In genomic region chr7:16770657-16771329, GRCh38 we compare ENCODE assay signal across 23 cellular contexts. TPM values are rescaled to one million over a fixed set of nuclear protein-coding genes. Genes with fewer than 3 reads are reported as not detected.
DNase-seq lines count a peak whose midpoint lies in the region; ATAC-seq and TF ChIP-seq lines count a peak whose summit lies in the region.
"Had no signal": no experiment of that assay in that cellular context is flagged by ENCODE, and none has a peak within 500 bp of the region (broad histone marks: within the 10 kb centered on the region; RNA-seq: fewer than 3 reads in every experiment).

No MANE protein-coding gene starts in this region.

- DNase-seq in Caco-2 (peak in 1 of 2 experiments; percentile 43), OCI-LY7 (ENCODE audit: low spot score) (no peak), endodermal cell (no peak), osteoblast (ENCODE audit: insufficient read length, low spot score, missing footprints) (no peak), colonic mucosa (no peak), kidney tubule cell (ENCODE audit: low spot score) (no peak), right cardiac atrium (no peak)
- DNase-seq: ACHN; activated effector memory CD4-positive, alpha-beta T cell treated with Interleukin-2 at 50 U/mL for 16 hours; amniotic stem cell; CD4-positive, alpha-beta memory T cell; effector memory CD4-positive, alpha-beta T cell; H7; hypothalamus; kidney glomerular epithelial cell; NCI-H2081 treated with DMSO at 0.1 percent for 48 hours; NCI-H510A treated with DMSO at 0.1 percent for 48 hours; SK-N-SH; stimulated activated CD4-positive, alpha-beta T cell treated with anti-CD3 and anti-CD28 coated beads, Interleukin-15, amount 100 ng/mL, for 24 hours; stimulated activated naive CD4-positive, alpha-beta T cell had no signal

- H3K9me3 ChIP-seq in Caco-2: no peaks in the 10 kb centered on the region
- H3K9me3 ChIP-seq in OCI-LY7 (ENCODE audit: low read length): no peaks in the 10 kb centered on the region
- H3K9me3 ChIP-seq in endodermal cell (ENCODE audit: control insufficient read depth, low read length): peaks cover 10% of the 10 kb centered on the region
- no peaks in the 10 kb centered on the region for H3K9me3 ChIP-seq in osteoblast (ENCODE audit: low read depth, low read length)
- no peaks in the 10 kb centered on the region for H3K9me3 ChIP-seq in colonic mucosa
- no peaks in the 10 kb centered on the region for H3K9me3 ChIP-seq in right cardiac atrium (ENCODE audit: control insufficient read depth, low read length)
- H3K9me3 ChIP-seq: SK-N-SH had no signal

- 82 to 86% methylated on average over 5 to 6 of the region's 6 CpGs for WGBS in endodermal cell (ENCODE audit: insufficient coverage in 1 of 2, insufficient read length in 1 of 2), 2 experiments
- 83% methylated on average over 6 of the region's 6 CpGs for WGBS in right cardiac atrium

- H3K4me2 ChIP-seq in OCI-LY7 (ENCODE audit: low read length) (peak overlapping the region; percentile 26; the same call in 1 of the 2 replicates), osteoblast (ENCODE audit: insufficient read depth, low read length) (peak overlapping the region; percentile 62)
- H3K4me2 ChIP-seq: SK-N-SH had no signal

- H3K79me2 ChIP-seq in OCI-LY7 (ENCODE audit: insufficient read depth, low read depth, low read length) (no peaks in the 10 kb centered on the region), osteoblast (ENCODE audit: insufficient read depth, low read length) (no peaks in the 10 kb centered on the region)

- no peak for TF ChIP-seq CTCF in Caco-2 (IDR thresholded peaks at IDR 0.05; ENCODE audit: insufficient read depth in 1 of 2, low read depth in 1 of 2, low read length in 1 of 2, severe bottlenecking in 1 of 2, unreplicated experiment in 1 of 2)
- TF ChIP-seq CTCF in OCI-LY7 (conservative IDR thresholded peaks at IDR 0.05; ENCODE audit: low read length): no peak
- no peak for TF ChIP-seq CTCF in endodermal cell (conservative IDR thresholded peaks at IDR 0.05)
- no peak for TF ChIP-seq CTCF in osteoblast (IDR thresholded peaks at IDR 0.05; ENCODE audit: extremely low read depth, low read depth, low read length)
- no peak for TF ChIP-seq CTCF in colonic mucosa (IDR thresholded peaks at IDR 0.05)

- ATAC-seq in right cardiac atrium: no peak
- ATAC-seq in HG03159 (IDR thresholded peaks at IDR 0.05; ENCODE audit: unreplicated experiment): no peak

- POLR2A ChIA-PET in Caco-2 (lab: Charles Lee) (no interaction called here), OCI-LY7 (lab: Charles Lee) (interaction anchor here (1.0 to 2.3 kb wide), 3 partner anchors 11 to 107 kb away, joined by 3 to 10 read pairs (median 4); no protein-coding TSS in a partner anchor)

- CTCF ChIA-PET in Caco-2 (lab: Charles Lee): interaction anchor here (1.3 to 1.8 kb wide), 2 partner anchors 68 to 75 kb away, joined by 3 to 6 read pairs; no protein-coding TSS in a partner anchor
- CTCF ChIA-PET in OCI-LY7 (lab: Charles Lee; ENCODE audit: unreplicated experiment): no interaction called here

- no peak overlapping the region for H2AFZ ChIP-seq in OCI-LY7 (ENCODE audit: low read length)
- peak overlapping the region; percentile 65 for H2AFZ ChIP-seq in osteoblast (ENCODE audit: low read length)

- H3K36me3 ChIP-seq in Caco-2 (ENCODE audit: control insufficient read depth, insufficient read depth, low read length) (no peaks in the 10 kb centered on the region), OCI-LY7 (ENCODE audit: insufficient read depth, low read length) (no peaks in the 10 kb centered on the region), endodermal cell (ENCODE audit: control insufficient read depth, insufficient read depth, low read length) (no peaks in the 10 kb centered on the region), osteoblast (ENCODE audit: insufficient read depth, low read length) (no peaks in the 10 kb centered on the region), colonic mucosa (no peaks in the 10 kb centered on the region)

- intact Hi-C loops in Caco-2 (cut with micrococcal nuclease; ENCODE audit: unreplicated experiment): loop anchor here (1.0 to 5.0 kb wide), 2 partner anchors 8 to 68 kb away; no protein-coding TSS in a partner anchor
- intact Hi-C loops in OCI-LY7 (cut with micrococcal nuclease; ENCODE audit: unreplicated experiment): no loop called here
- intact Hi-C loops in colonic mucosa (cut with DNase I): no loop called here
- intact Hi-C loops in right cardiac atrium (cut with DNase I): no loop called here

- no peak overlapping the region for H3K27ac ChIP-seq in OCI-LY7 (ENCODE audit: low read depth, low read length, poor library complexity, severe bottlenecking)
- no peak overlapping the region for H3K27ac ChIP-seq in endodermal cell (ENCODE audit: low read depth, low read length)
- no peak overlapping the region for H3K27ac ChIP-seq in osteoblast (ENCODE audit: low read depth, low read length)
- no peak overlapping the region for H3K27ac ChIP-seq in colonic mucosa
- no peak overlapping the region for H3K27ac ChIP-seq in right cardiac atrium (ENCODE audit: low read length)

- H4K20me1 ChIP-seq in OCI-LY7 (ENCODE audit: insufficient read depth, low read length): no peaks in the 10 kb centered on the region
- no peaks in the 10 kb centered on the region for H4K20me1 ChIP-seq in osteoblast (ENCODE audit: insufficient read depth, low read length)

- H3K36me3 Mint-ChIP-seq in Caco-2 (ENCODE audit: insufficient read depth, unreplicated experiment) (peaks cover 29% of the 10 kb centered on the region), endodermal cell (ENCODE audit: low read depth) (no peaks in the 10 kb centered on the region)
- H3K36me3 Mint-ChIP-seq: CD4-positive, alpha-beta memory T cell had no signal

- no peaks in the 10 kb centered on the region for H3K9me2 ChIP-seq in OCI-LY7 (ENCODE audit: insufficient read depth, low read length)
- H3K9me2 ChIP-seq: SK-N-SH had no signal

- H3K27me3 ChIP-seq in Caco-2 (replicated peaks; ENCODE audit: control insufficient read depth, insufficient read depth, low read length): no peaks in the 10 kb centered on the region
- H3K27me3 ChIP-seq in endodermal cell (ENCODE audit: control insufficient read depth, insufficient read depth, low read length, poor library complexity, severe bottlenecking): no peaks in the 10 kb centered on the region
- H3K27me3 ChIP-seq in osteoblast (ENCODE audit: insufficient read depth, low read length): no peaks in the 10 kb centered on the region
- H3K27me3 ChIP-seq in colonic mucosa: no peaks in the 10 kb centered on the region
- H3K27me3 ChIP-seq in right cardiac atrium (ENCODE audit: control insufficient read depth, insufficient read depth): no peaks in the 10 kb centered on the region

- H3K4me3 Mint-ChIP-seq in Caco-2 (ENCODE audit: unreplicated experiment) (peak overlapping the region; percentile 71), endodermal cell (no peak overlapping the region)
- H3K4me3 Mint-ChIP-seq: activated CD4-positive, alpha-beta T cell treated with anti-CD3 and anti-CD28 coated beads, Interleukin-2, amount 10 ng/mL, durations not matched to agents 24 days and 14 days; CD4-positive, alpha-beta memory T cell had no signal

- peaks cover 57% of the 10 kb centered on the region for H3K4me1 ChIP-seq in Caco-2
- H3K4me1 ChIP-seq in OCI-LY7 (ENCODE audit: insufficient read depth, low read length, poor library complexity, severe bottlenecking): peaks cover 12% of the 10 kb centered on the region
- peaks cover 14% of the 10 kb centered on the region for H3K4me1 ChIP-seq in endodermal cell (ENCODE audit: control insufficient read depth, insufficient read depth, low read length)
- peaks cover 5% of the 10 kb centered on the region for H3K4me1 ChIP-seq in osteoblast (ENCODE audit: insufficient read depth, low read length)
- H3K4me1 ChIP-seq in colonic mucosa: peaks cover 3% of the 10 kb centered on the region
- H3K4me1 ChIP-seq in right cardiac atrium (ENCODE audit: control insufficient read depth, insufficient read depth, low read length): no peaks in the 10 kb centered on the region

- no peak overlapping the region for H3K4me3 ChIP-seq in Caco-2 (ENCODE audit: low read depth, low read length)
- H3K4me3 ChIP-seq in OCI-LY7 (ENCODE audit: low read depth, low read length, poor library complexity, severe bottlenecking): no peak overlapping the region
- H3K4me3 ChIP-seq in endodermal cell (ENCODE audit: low read length): peak overlapping the region; percentile 59
- peak overlapping the region; percentile 36 for H3K4me3 ChIP-seq in osteoblast (ENCODE audit: insufficient read depth, low read length)
- H3K4me3 ChIP-seq in colonic mucosa: no peak overlapping the region
- H3K4me3 ChIP-seq in right cardiac atrium (ENCODE audit: low read length): no peak overlapping the region

- H3K27ac Mint-ChIP-seq in Caco-2 (ENCODE audit: unreplicated experiment) (peak overlapping the region; percentile 76), endodermal cell (peak overlapping the region; percentile 12)
- H3K27ac Mint-ChIP-seq: activated CD4-positive, alpha-beta T cell treated with anti-CD3 and anti-CD28 coated beads, Interleukin-2, amount 10 ng/mL, durations not matched to agents 24 days and 14 days; CD4-positive, alpha-beta memory T cell had no signal

- BruUV-seq in Caco-2 (replicated peaks; lab: Mats Ljungman, UMichigan): no TSS peak
- no TSS peak for BruUV-seq in OCI-LY7 (replicated peaks; lab: Mats Ljungman, UMichigan)

- H3K9ac ChIP-seq in endodermal cell (ENCODE audit: extremely low read depth, low read length, poor library complexity, severe bottlenecking) (peak overlapping the region; percentile 17), colonic mucosa (ENCODE audit: low read depth in 2 of 2, low read length in 2 of 2) (no peak overlapping the region)
- H3K9ac ChIP-seq: SK-N-SH had no signal

- H3K27me3 Mint-ChIP-seq in Caco-2 (ENCODE audit: insufficient read depth, unreplicated experiment) (no peaks in the 10 kb centered on the region), endodermal cell (ENCODE audit: insufficient read depth) (no peaks in the 10 kb centered on the region)

- H3K9me3 Mint-ChIP-seq in Caco-2 (ENCODE audit: unreplicated experiment) (no peaks in the 10 kb centered on the region), endodermal cell (peaks cover 2% of the 10 kb centered on the region)
- H3K9me3 Mint-ChIP-seq: activated CD4-positive, alpha-beta T cell treated with anti-CD3 and anti-CD28 coated beads, Interleukin-2, amount 10 ng/mL, durations not matched to agents 24 days and 14 days; CD4-positive, alpha-beta memory T cell had no signal

- peaks cover 41% of the 10 kb centered on the region for H3K4me1 Mint-ChIP-seq in Caco-2 (ENCODE audit: low read depth, unreplicated experiment)
- H3K4me1 Mint-ChIP-seq in endodermal cell: peaks cover 32% of the 10 kb centered on the region
- H3K4me1 Mint-ChIP-seq: activated CD4-positive, alpha-beta T cell treated with anti-CD3 and anti-CD28 coated beads, Interleukin-2, amount 10 ng/mL, durations not matched to agents 24 days and 14 days; CD4-positive, alpha-beta memory T cell had no signal

RNA-seq across cellular contexts. Expression of gene TSPAN13, which starts 17.2 kb away (rescaled TPM):
- total RNA-seq in Caco-2 (2022) (193 and 208 TPM in 2 replicates), OCI-LY7 (2022) (12.2 and 14.1 TPM in 2 replicates), endodermal cell (10 to 100 TPM; 34.9 to 51.2 TPM), osteoblast (1.8 TPM in 2 replicates), colonic mucosa (100 to 1,000 TPM; 151 to 156 TPM), right cardiac atrium (10 to 100 TPM in 2 of 4 donors, 1 to 10 TPM in 2; 6.9 to 15.2 (median 10.4) TPM)
- 4.5 and 5.0 TPM in 2 replicates for total RNA-seq in OCI-LY7 (2014; rRNA removed; shearing (Covaris generic))
- 59.1 TPM for polyA plus RNA-seq in endodermal cell (2013, experiment 1 of 2)
- 53.5 TPM for polyA plus RNA-seq in endodermal cell (2013, experiment 2 of 2)
- polyA plus RNA-seq in right cardiac atrium: 16.1 TPM
- total RNA-seq: CD4-positive, alpha-beta memory T cell had no signal

RNA-seq across cellular contexts. Expression of gene AGR2, which starts 34.0 kb away (rescaled TPM):
- total RNA-seq in Caco-2 (2022) (343 and 467 TPM in 2 replicates), OCI-LY7 (2022) (not detected in 2 replicates), endodermal cell (not detected), osteoblast (not detected in 2 replicates), colonic mucosa (1,000 to 10,000 TPM; 1,572 to 2,751 TPM), right cardiac atrium (not detected)
- not detected in 2 replicates for total RNA-seq in OCI-LY7 (2014; rRNA removed; shearing (Covaris generic))
- not detected for polyA plus RNA-seq in endodermal cell (2013, experiment 1 of 2)
- not detected for polyA plus RNA-seq in endodermal cell (2013, experiment 2 of 2)
- 0.16 TPM for polyA plus RNA-seq in right cardiac atrium
- total RNA-seq: activated CD4-positive, alpha-beta T cell treated with anti-CD3 and anti-CD28 coated beads, Interleukin-2, amount 10 ng/mL, durations not matched to agents 24 days and 14 days; CD4-positive, alpha-beta memory T cell; H7; mononuclear cell had no signal
- polyA plus RNA-seq: CD4-positive, alpha-beta memory T cell; SK-N-SH had no signal

Comparison
In these comparisons a context has a peak if more than half of its experiments do, and no peak if none do; other contexts are left out.
1. H3K4me3 ChIP-seq: peak in endodermal cell (single experiment) and osteoblast (single experiment); none in Caco-2 (single experiment), OCI-LY7 (single experiment), colonic mucosa (single experiment) and right cardiac atrium (single experiment).
2. RNA of gene AGR2, which starts 34.0 kb away (total RNA-seq): 1,572 to 2,751 TPM in colonic mucosa and 343 to 467 TPM in Caco-2; not detected in OCI-LY7, not detected in endodermal cell, not detected in osteoblast and not detected in right cardiac atrium; every median in the first group is over 100 times any median in the second.